11 cellular contexts compared by ENCODE assay signal in the genomic region with DNA sequence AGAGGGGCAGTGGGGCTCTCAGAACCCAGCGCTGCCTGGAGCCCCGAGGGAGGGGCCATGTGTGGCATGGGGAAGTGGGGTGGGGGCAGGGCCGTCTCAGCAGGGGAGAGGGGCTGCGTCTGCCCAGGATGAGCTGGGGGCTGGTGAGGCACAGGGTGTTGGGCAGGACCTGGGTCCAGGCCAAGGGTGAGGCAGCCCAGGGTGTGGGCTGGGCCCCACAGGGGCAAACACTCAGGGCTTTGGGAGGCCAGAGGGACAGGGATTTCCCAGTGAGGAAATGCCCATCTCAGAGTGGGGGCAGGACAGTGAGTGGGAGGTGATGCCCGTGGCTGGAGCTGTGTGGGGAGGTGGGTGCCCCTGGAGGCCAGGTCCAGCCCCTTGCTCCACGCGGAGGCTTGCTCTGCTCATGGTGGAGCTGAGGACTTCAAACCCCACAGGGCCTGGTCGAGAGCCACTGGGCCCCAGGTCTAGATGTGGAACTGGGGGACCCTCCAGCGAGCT. TPM values are rescaled to one million over a fixed set of nuclear protein-coding genes. Genes with fewer than 3 reads are reported as not detected.
DNase-seq lines count a peak whose midpoint lies in the region; ATAC-seq, FAIRE-seq and TF ChIP-seq lines count a peak whose summit lies in the region.
"Had no signal": no experiment of that assay in that cellular context is flagged by ENCODE, and none has a peak within 500 bp of the region (broad histone marks: within the 10 kb centered on the region; RNA-seq: fewer than 3 reads in every experiment).

No MANE protein-coding gene starts in this region.

- H3K9me3 Mint-ChIP-seq in naive thymus-derived CD4-positive, alpha-beta T cell = peaks cover 0 to 1% (median 0%) of the 10 kb centered on the region in 11 donors

- H3K9me3 ChIP-seq in A549 (no peaks in the 10 kb centered on the region), PC-3 (ENCODE audit: low read length) (no peaks in the 10 kb centered on the region), esophagus squamous epithelium (no peaks in the 10 kb centered on the region)
- no peaks in the 10 kb centered on the region for H3K9me3 ChIP-seq in naive thymus-derived CD4-positive, alpha-beta T cell (ENCODE audit: control insufficient read depth in 2 of 3, low read length in 3 of 3)

- H3K36me3 Mint-ChIP-seq in naive thymus-derived CD4-positive, alpha-beta T cell = no peaks in the 10 kb centered on the region

- intact Hi-C loops in PC-3 (cut with micrococcal nuclease) = no loop called here
- intact Hi-C loops in esophagus squamous epithelium (cut with DNase I) = no loop called here
- intact Hi-C loops in naive thymus-derived CD4-positive, alpha-beta T cell (cut with micrococcal nuclease) = no loop called here

- ATAC-seq in A549 = 0 out of 6 replicates have a peak, but pooled peaks of 1 of the 2 experiments have one; percentile 5
- ATAC-seq in PC-3 = no peak
- peak; percentile 22 for ATAC-seq in naive thymus-derived CD4-positive, alpha-beta T cell

- WGBS in A549 (ENCODE audit: missing lambda C conversion rate) = 25% methylated on average over 4 of the region's 9 CpGs
- 0 to 41% methylated on average over 3 to 4 of the region's 9 CpGs for WGBS in esophagus squamous epithelium, 2 donors

- no peak for DNase-seq in A549 (ENCODE audit: low read depth in 1 of 2, low spot score in 1 of 2)
- peak; percentile 15 for DNase-seq in PC-3
- DNase-seq in esophagus squamous epithelium (lab: John Stamatoyannopoulos, UW) = no peak
- no peak for DNase-seq in naive thymus-derived CD4-positive, alpha-beta T cell
- no peak for DNase-seq in GOT3 (lab: John Stamatoyannopoulos, UW)
- no peak for DNase-seq in cerebellar nuclear complex (lab: John Stamatoyannopoulos, UW)
- no peak for DNase-seq in NCI-H1436 (lab: John Stamatoyannopoulos, UW)
- no peak for DNase-seq in erythroblast (lab: John Stamatoyannopoulos, UW)
- DNase-seq: activated CD8-positive, alpha-beta memory T cell treated with anti-CD3 and anti-CD28 coated beads for 24 hours; islet precursor cell had no signal

- no peak for TF ChIP-seq EP300 in A549 (IDR thresholded peaks at IDR 0.05)

- TF ChIP-seq POLR2A in A549 (IDR thresholded peaks at IDR 0.05; ENCODE audit: low read length) (no peak), esophagus squamous epithelium (IDR thresholded peaks at IDR 0.05) (no peak), erythroblast (IDR thresholded peaks at IDR 0.05; ENCODE audit: low read length) (no peak)

- H3K4me1 ChIP-seq in A549 (peaks cover 74% of the 10 kb centered on the region), PC-3 (ENCODE audit: insufficient read depth, low read length) (peaks cover 42% of the 10 kb centered on the region), esophagus squamous epithelium (peaks cover 80 to 98% (median 92%) of the 10 kb centered on the region in 3 donors)
- H3K4me1 ChIP-seq in naive thymus-derived CD4-positive, alpha-beta T cell (ENCODE audit: control insufficient read depth in 2 of 2, insufficient read depth in 2 of 2, low read length in 2 of 2) = peaks cover 0 to 5% of the 10 kb centered on the region in 2 donors

- H2AFZ ChIP-seq in PC-3 (ENCODE audit: low read length) = no peak overlapping the region

- no peak for TF ChIP-seq CTCF in A549 (IDR thresholded peaks at IDR 0.05)
- no peak for TF ChIP-seq CTCF in PC-3 (conservative IDR thresholded peaks at IDR 0.05; ENCODE audit: low read depth, low read length)
- no peak for TF ChIP-seq CTCF in esophagus squamous epithelium (IDR thresholded peaks at IDR 0.05)

- H3F3A ChIP-seq in PC-3 (ENCODE audit: low read length, unreplicated experiment) = peaks cover 3% of the 10 kb centered on the region

- 0 out of 2 replicates have a peak, but pooled peaks cover 4% of the 10 kb centered on the region for H4K20me1 ChIP-seq in PC-3 (ENCODE audit: low read length)

- H3K36me3 ChIP-seq in PC-3 (ENCODE audit: low read depth, low read length) (no peaks in the 10 kb centered on the region), esophagus squamous epithelium (no peaks in the 10 kb centered on the region)
- H3K36me3 ChIP-seq in naive thymus-derived CD4-positive, alpha-beta T cell (ENCODE audit: control insufficient read depth in 2 of 3, insufficient read depth in 3 of 3, low read length in 3 of 3) = no peaks in the 10 kb centered on the region

- H3K27me3 ChIP-seq in PC-3 (ENCODE audit: low read length) = no peaks in the 10 kb centered on the region
- no peaks in the 10 kb centered on the region for H3K27me3 ChIP-seq in esophagus squamous epithelium
- peaks cover 0 to 4% of the 10 kb centered on the region in 2 donors for H3K27me3 ChIP-seq in naive thymus-derived CD4-positive, alpha-beta T cell (ENCODE audit: control insufficient read depth in 2 of 2, insufficient read depth in 2 of 2, low read length in 2 of 2)

- no peak overlapping the region for H3K4me3 Mint-ChIP-seq in naive thymus-derived CD4-positive, alpha-beta T cell

- peaks cover 0 to 12% (median 5%) of the 10 kb centered on the region in 7 donors for H3K4me1 Mint-ChIP-seq in naive thymus-derived CD4-positive, alpha-beta T cell

- 0 out of 2 replicates have a peak overlapping the region, but pooled peaks have one; percentile 4 for H3K9ac ChIP-seq in PC-3 (ENCODE audit: low read length)
- H3K9ac ChIP-seq: KMS-11 had no signal

- TF ChIP-seq RAD21 in A549 (conservative IDR thresholded peaks at IDR 0.05 in 1 of 2, IDR thresholded peaks at IDR 0.05 in 1 of 2) = no peak

- BruUV-seq in PC-3 (replicated peaks; lab: Mats Ljungman, UMichigan) = no TSS peak

- FAIRE-seq in A549 (lab: Jason Lieb, UNC) = no peak

- H3K27me3 Mint-ChIP-seq in naive thymus-derived CD4-positive, alpha-beta T cell = peaks cover 11 to 30% (median 21%) of the 10 kb centered on the region in 5 donors

- H3K4me2 ChIP-seq in A549 = peak overlapping the region; percentile 96
- peak overlapping the region; percentile 28 for H3K4me2 ChIP-seq in PC-3 (ENCODE audit: low read length)
- H3K4me2 ChIP-seq: KMS-11 had no signal

- H3K27ac Mint-ChIP-seq in naive thymus-derived CD4-positive, alpha-beta T cell = no peak overlapping the region

- CTCF ChIA-PET in A549 (lab: Yijun Ruan, JAX) = interaction anchor here (0.8 to 5.7 kb wide), 5 partner anchors 8 to 40 kb away, joined by 3 to 57 read pairs (median 6); a partner anchor contains a TSS
- CTCF ChIA-PET in PC-3 (lab: Charles Lee) = no interaction called here
- CTCF ChIA-PET in naive thymus-derived CD4-positive, alpha-beta T cell (lab: Charles Lee) = interaction anchor here (0.7 kb wide), 1 partner anchor 89 kb away, joined by 3 read pairs; no protein-coding TSS in a partner anchor

- H3K27ac ChIP-seq in A549 (peak overlapping the region; percentile 98 to 100), PC-3 (ENCODE audit: low read length) (peak overlapping the region; percentile 32), esophagus squamous epithelium (peak overlapping the region; percentile 94 to 97 (median 96))
- no peak overlapping the region for H3K27ac ChIP-seq in naive thymus-derived CD4-positive, alpha-beta T cell (ENCODE audit: low read depth, low read length)
- H3K27ac ChIP-seq: KMS-11 had no signal

- H3K9me2 ChIP-seq in PC-3 (replicated peaks; ENCODE audit: low read length) = no peaks in the 10 kb centered on the region

- H3K4me3 ChIP-seq in A549 = no peak overlapping the region
- H3K4me3 ChIP-seq in PC-3 (ENCODE audit: low read length) = no peak overlapping the region
- H3K4me3 ChIP-seq in esophagus squamous epithelium = peak overlapping the region in 3 of 4 donors; percentile 18 to 46 (median 45)
- H3K4me3 ChIP-seq in naive thymus-derived CD4-positive, alpha-beta T cell (ENCODE audit: low read length) = no peak overlapping the region

- POLR2A ChIA-PET in A549 (lab: Yijun Ruan, JAX) = no interaction called here
- POLR2A ChIA-PET in PC-3 (lab: Charles Lee; ENCODE audit: unreplicated experiment) = no interaction called here
- POLR2A ChIA-PET in naive thymus-derived CD4-positive, alpha-beta T cell (lab: Charles Lee) = no interaction called here

- peaks cover 88% of the 10 kb centered on the region for H3K79me2 ChIP-seq in PC-3 (ENCODE audit: low read length)

RNA-seq across cellular contexts. Expression of a gene that starts 5.4 kb away (rescaled TPM):
- polyA plus RNA-seq in A549 (2011; rRNA removed) (24.6 and 32.4 TPM in 2 replicates), A549 (2017; fragmentation: RNase III; extraction: RNeasy Plus Mini Kit Qiagen cat#74134 plus additional on column Dnase treatment) (64.4 to 67.2 TPM (median 65.0 TPM) in 3 replicates)
- 42.6 and 58.7 TPM in 2 replicates for polyA plus RNA-seq in A549 (2012; cell fraction: cytosol; rRNA removed)
- 186 and 235 TPM in 2 replicates for polyA plus RNA-seq in A549 (2012; cell fraction: nucleus; rRNA removed)
- polyA minus RNA-seq in A549 (2011; rRNA and poly(A)+ RNA removed) = 52.7 and 56.9 TPM in 2 replicates
- total RNA-seq in PC-3 (2014; rRNA removed) (68.2 and 82.9 TPM in 2 replicates), esophagus squamous epithelium (100 to 1,000 TPM in 3 of 4 donors, 10 to 100 TPM in 1; 80.9 to 231 (median 129) TPM)
- 100 to 1,000 TPM in 1 of 5 experiments, 10 to 100 TPM in 2, 1 to 10 TPM in 2; 2.9 to 138 (median 12.6) TPM for total RNA-seq in naive thymus-derived CD4-positive, alpha-beta T cell
- under 1 TPM; 0.05 to 0.32 TPM for polyA plus RNA-seq in naive thymus-derived CD4-positive, alpha-beta T cell

RNA-seq across cellular contexts. Expression of a gene that starts 24.7 kb away (rescaled TPM):
- 1.6 and 1.7 TPM in 2 replicates for polyA plus RNA-seq in A549 (2011; rRNA removed)
- 1.3 and 2.1 TPM in 2 replicates for polyA plus RNA-seq in A549 (2012; cell fraction: cytosol; rRNA removed)
- 13.3 and 14.5 TPM in 2 replicates for polyA plus RNA-seq in A549 (2012; cell fraction: nucleus; rRNA removed)
- polyA plus RNA-seq in A549 (2017; fragmentation: RNase III; extraction: RNeasy Plus Mini Kit Qiagen cat#74134 plus additional on column Dnase treatment) = 1.7 to 2.3 TPM (median 1.9 TPM) in 3 replicates
- 1.0 and 1.4 TPM in 2 replicates for polyA minus RNA-seq in A549 (2011; rRNA and poly(A)+ RNA removed)
- 1.1 and 1.7 TPM in 2 replicates for total RNA-seq in PC-3 (2014; rRNA removed)
- 1 to 10 TPM in 3 of 4 donors, under 1 TPM in 1; 0.88 to 3.6 (median 2.9) TPM for total RNA-seq in esophagus squamous epithelium
- total RNA-seq in naive thymus-derived CD4-positive, alpha-beta T cell = 1 to 10 TPM; 2.1 to 4.0 (median 2.8) TPM
- polyA plus RNA-seq in naive thymus-derived CD4-positive, alpha-beta T cell = under 1 TPM; 0.19 to 0.61 TPM

RNA-seq across cellular contexts. Expression of a gene that starts 31.9 kb away (rescaled TPM):
- 1.6 and 3.0 TPM in 2 replicates for polyA plus RNA-seq in A549 (2011; rRNA removed)
- 4.9 and 6.3 TPM in 2 replicates for polyA plus RNA-seq in A549 (2012; cell fraction: cytosol; rRNA removed)
- 23.4 and 25.4 TPM in 2 replicates for polyA plus RNA-seq in A549 (2012; cell fraction: nucleus; rRNA removed)
- polyA plus RNA-seq in A549 (2017; fragmentation: RNase III; extraction: RNeasy Plus Mini Kit Qiagen cat#74134 plus additional on column Dnase treatment) = 5.5 to 7.4 TPM (median 5.7 TPM) in 3 replicates
- 2.8 and 4.9 TPM in 2 replicates for polyA minus RNA-seq in A549 (2011; rRNA and poly(A)+ RNA removed)
- total RNA-seq in PC-3 (2014; rRNA removed) = 7.0 and 7.6 TPM in 2 replicates
- 1 to 10 TPM; 2.4 to 5.7 (median 3.5) TPM for total RNA-seq in esophagus squamous epithelium
- total RNA-seq in naive thymus-derived CD4-positive, alpha-beta T cell = 10 to 100 TPM in 1 of 5 experiments, 1 to 10 TPM in 4; 1.3 to 22.9 (median 4.5) TPM
- under 1 TPM; 0.13 to 0.19 TPM for polyA plus RNA-seq in naive thymus-derived CD4-positive, alpha-beta T cell

RNA-seq across cellular contexts. Expression of a gene that starts 40.6 kb away (rescaled TPM):
- polyA plus RNA-seq in A549 (2011; rRNA removed) (12.5 and 13.5 TPM in 2 replicates), A549 (2017; fragmentation: RNase III; extraction: RNeasy Plus Mini Kit Qiagen cat#74134 plus additional on column Dnase treatment) (24.1 to 26.0 TPM (median 25.8 TPM) in 3 replicates)
- 29.7 and 32.2 TPM in 2 replicates for polyA plus RNA-seq in A549 (2012; cell fraction: cytosol; rRNA removed)
- 124 and 133 TPM in 2 replicates for polyA plus RNA-seq in A549 (2012; cell fraction: nucleus; rRNA removed)
- polyA minus RNA-seq in A549 (2011; rRNA and poly(A)+ RNA removed) = 13.0 and 15.1 TPM in 2 replicates
- total RNA-seq in PC-3 (2014; rRNA removed) (22.4 and 22.5 TPM in 2 replicates), esophagus squamous epithelium (1 to 10 TPM in 3 of 4 donors, under 1 TPM in 1; 0.19 to 6.9 (median 2.3) TPM)
- total RNA-seq in naive thymus-derived CD4-positive, alpha-beta T cell = 1 to 10 TPM; 1.7 to 6.2 (median 2.3) TPM
- polyA plus RNA-seq in naive thymus-derived CD4-positive, alpha-beta T cell = under 1 TPM in 1 of 2 donors, not detected in 1; 0.07 TPM

RNA-seq across cellular contexts. Expression of a gene that starts 41.0 kb away (rescaled TPM):
- polyA plus RNA-seq in A549 (2011; rRNA removed) = 9.5 and 9.6 TPM in 2 replicates
- 10.9 and 13.1 TPM in 2 replicates for polyA plus RNA-seq in A549 (2012; cell fraction: cytosol; rRNA removed)
- 54.7 and 59.5 TPM in 2 replicates for polyA plus RNA-seq in A549 (2012; cell fraction: nucleus; rRNA removed)
- polyA plus RNA-seq in A549 (2017; fragmentation: RNase III; extraction: RNeasy Plus Mini Kit Qiagen cat#74134 plus additional on column Dnase treatment) = 13.2 to 15.1 TPM (median 14.7 TPM) in 3 replicates
- polyA minus RNA-seq in A549 (2011; rRNA and poly(A)+ RNA removed) = 12.9 and 13.4 TPM in 2 replicates
- 46.2 and 54.0 TPM in 2 replicates for total RNA-seq in PC-3 (2014; rRNA removed)
- total RNA-seq in esophagus squamous epithelium = 10 to 100 TPM; 35.6 to 50.8 (median 45.6) TPM
- 10 to 100 TPM; 57.8 to 88.1 (median 78.1) TPM for total RNA-seq in naive thymus-derived CD4-positive, alpha-beta T cell
- 10 to 100 TPM; 17.0 to 38.8 TPM for polyA plus RNA-seq in naive thymus-derived CD4-positive, alpha-beta T cell

Comparison
In these comparisons a context has a peak if more than half of its experiments do, and no peak if none do; other contexts are left out.
1. H3K4me3 ChIP-seq: peak in esophagus squamous epithelium (3 of 4); none in A549 (single experiment), PC-3 (single experiment) and naive thymus-derived CD4-positive, alpha-beta T cell (single experiment).